In the genomic region with DNA sequence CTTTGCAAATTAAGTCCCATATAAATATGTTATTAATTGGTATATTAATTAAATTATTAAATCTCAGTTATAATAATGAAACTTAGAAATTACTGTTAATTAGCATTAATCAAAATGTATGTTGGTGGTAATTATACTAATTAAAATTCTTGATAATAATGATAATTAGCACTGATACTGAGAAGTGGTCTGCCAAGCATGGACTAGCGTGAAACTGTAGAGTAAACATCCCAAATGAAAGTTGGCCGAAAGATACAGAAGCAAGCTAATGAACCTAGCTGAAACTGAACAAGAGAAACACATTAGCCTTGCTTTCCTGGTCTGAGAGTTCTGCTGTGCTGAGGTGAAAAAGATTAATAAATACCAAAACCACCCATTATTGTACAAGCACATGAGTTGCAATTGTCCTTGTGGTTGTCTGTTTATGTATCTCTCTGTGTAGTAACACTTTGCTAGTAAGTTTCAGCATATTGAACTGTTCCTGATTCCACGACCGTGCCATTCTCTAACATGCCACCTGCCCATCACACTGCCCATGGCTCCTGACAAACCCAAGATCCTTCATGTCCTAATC, we compare ENCODE assay signal across 35 cellular contexts.
"Had no signal": no experiment of that assay in that cellular context is flagged by ENCODE, and none has a peak within 500 bp of the region (broad histone marks: within the 10 kb centered on the region; RNA-seq: fewer than 3 reads in every experiment).

No MANE protein-coding gene starts in this region.

- H3K27me3 ChIP-seq: MG63 had no signal

- H3K4me3 ChIP-seq: MG63 had no signal

- H3K36me3 ChIP-seq: MG63 had no signal

- DNase-seq: Karpas-422, Kasumi-1, MG63, MM.1S, MV-4-11, NCI-H1048, NCI-H1092, NCI-H1092 treated with DMSO at 0.1 percent for 48 hours, NCI-H1105, NCI-H1105 treated with DMSO at 0.1 percent for 48 hours, NCI-H1417, NCI-H1417 treated with DMSO at 0.1 percent for 48 hours, NCI-H1436, NCI-H1436 treated with DMSO at 0.1 percent for 48 hours, NCI-H146, NCI-H1694, NCI-H1694 treated with DMSO at 0.1 percent for 48 hours, NCI-H187, NCI-H187 treated with DMSO at 0.1 percent for 48 hours, NCI-H1930, NCI-H2029, NCI-H2029 treated with DMSO at 0.1 percent for 48 hours, NCI-H2081, NCI-H2081 treated with DMSO at 0.1 percent for 48 hours, NCI-H2107, NCI-H2171, NCI-H2171 treated with DMSO at 0.1 percent for 48 hours, NCI-H2227 treated with DMSO at 0.1 percent for 48 hours, NCI-H226, NCI-H345, NCI-H446, NCI-H446 treated with DMSO at 0.1 percent for 48 hours, NCI-H510A, NCI-H510A treated with DMSO at 0.1 percent for 48 hours, NCI-H524 had no signal
